Comparison of ENCODE assay signal across 31 cellular contexts in genomic region chr6:1515280-1515679, GRCh38.
"Had no signal": no experiment of that assay in that cellular context is flagged by ENCODE, and none has a peak within 500 bp of the region (broad histone marks: within the 10 kb centered on the region; RNA-seq: fewer than 3 reads in every experiment).

No MANE protein-coding gene starts in this region.

- H3K27ac Mint-ChIP-seq: activated naive CD4-positive, alpha-beta T cell treated with anti-CD3 and anti-CD28 coated beads for 36 hours; activated naive CD8-positive, alpha-beta T cell treated with anti-CD3 and anti-CD28 coated beads for 36 hours; activated T-helper 1 cell treated with anti-CD3 and anti-CD28 coated beads, Interleukin-12 subunit alpha, Interleukin-12 subunit beta, Interleukin-2, Interleukin-4 antibody, amounts not matched to agents 30 ng/mL and 10 ng/mL and 1 ng/mL, durations not matched to agents 14 hours and 24 hours and 36 hours; natural killer cell; stimulated activated memory B cell treated with anti-CD40 and anti-IgM and Interleukin-4, amounts not matched to agents 10 μg/mL and 1 μg/mL and 100 μg/mL, for 72 hours; type B pancreatic cell had no signal

- H3K4me3 Mint-ChIP-seq: activated naive CD4-positive, alpha-beta T cell treated with anti-CD3 and anti-CD28 coated beads for 36 hours; activated naive CD8-positive, alpha-beta T cell treated with anti-CD3 and anti-CD28 coated beads for 36 hours; activated T-helper 1 cell treated with anti-CD3 and anti-CD28 coated beads, Interleukin-12 subunit alpha, Interleukin-12 subunit beta, Interleukin-2, Interleukin-4 antibody, amounts not matched to agents 30 ng/mL and 10 ng/mL and 1 ng/mL, durations not matched to agents 14 hours and 24 hours and 36 hours; natural killer cell; stimulated activated memory B cell treated with anti-CD40 and anti-IgM and Interleukin-4, amounts not matched to agents 10 μg/mL and 1 μg/mL and 100 μg/mL, for 72 hours; stimulated activated naive CD8-positive, alpha-beta T cell treated with anti-CD3 and anti-CD28 coated beads, Interleukin-15, amount 100 ng/mL, for 72 hours; type B pancreatic cell had no signal

- H3K36me3 ChIP-seq: adrenal gland, left lung, lower lobe of right lung, pancreas, prostate gland, uterus, WERI-Rb-1 had no signal

- H3K27ac ChIP-seq: adrenal gland, body of pancreas, left lung, lower lobe of right lung, pancreas, prostate gland, uterus, WERI-Rb-1 had no signal

- H3K36me3 Mint-ChIP-seq: activated naive CD8-positive, alpha-beta T cell treated with anti-CD3 and anti-CD28 coated beads for 36 hours; natural killer cell; stimulated activated memory B cell treated with anti-CD40 and anti-IgM and Interleukin-4, amounts not matched to agents 10 μg/mL and 1 μg/mL and 100 μg/mL, for 72 hours; type B pancreatic cell had no signal

- H3K4me1 ChIP-seq: adrenal gland, body of pancreas, left lung, lower lobe of right lung, pancreas, prostate gland, uterus had no signal

- ATAC-seq: activated CD4-positive, CD25-positive, alpha-beta regulatory T cell treated with anti-CD3 and anti-CD28 coated beads, Interleukin-2, amount 50 U/mL, for 24 hours; body of pancreas; left lung; lower lobe of right lung; natural killer cell; pancreas; stimulated activated memory B cell treated with anti-CD40 and anti-IgM and Interleukin-4, amounts not matched to agents 10 μg/mL and 1 μg/mL and 100 μg/mL, for 72 hours; stimulated activated naive CD8-positive, alpha-beta T cell treated with anti-CD3 and anti-CD28 coated beads, Interleukin-15, amount 100 ng/mL, for 72 hours had no signal

- DNase-seq: activated CD4-positive, alpha-beta T cell treated with anti-CD3 and anti-CD28 coated beads for 48 hours; activated CD4-positive, alpha-beta T cell treated with anti-CD3 and anti-CD28 coated beads, Interleukin-2, amount 50 U/mL, for 48 hours; activated CD8-positive, alpha-beta memory T cell treated with anti-CD3 and anti-CD28 coated beads for 24 hours; activated effector memory CD4-positive, alpha-beta T cell treated with anti-CD3 and anti-CD28 coated beads, Interleukin-2, amount 50 U/mL, for 16 hours; activated naive CD4-positive, alpha-beta T cell treated with anti-CD3 and anti-CD28 coated beads for 36 hours; activated naive CD8-positive, alpha-beta T cell treated with anti-CD3 and anti-CD28 coated beads for 36 hours; activated T-cell treated with anti-CD3 and anti-CD28 coated beads, Interleukin-2, amount 50 U/mL, for 1 hour; adrenal gland; aorta; body of pancreas; effector CD8-positive, alpha-beta T cell; left lung; lower lobe of right lung; mesenchymal stem cell; natural killer cell; pancreas; retina; stimulated activated CD4-positive, alpha-beta T cell treated with anti-CD3 and anti-CD28 coated beads, Interleukin-1b, Interleukin-23, amount 100 ng/mL, for 48 hours; stimulated activated CD4-positive, alpha-beta T cell treated with anti-CD3 and anti-CD28 coated beads, Interleukin-4, amount 100 ng/mL, for 4 hours; stimulated activated CD8-positive, alpha-beta memory T cell treated with anti-CD3 and anti-CD28 coated beads, Interleukin-4, amount 100 ng/mL, for 48 hours; stimulated activated naive CD8-positive, alpha-beta T cell treated with anti-CD3 and anti-CD28 coated beads, Interleukin-15, amount 100 ng/mL, for 72 hours; substantia nigra; T1000; uterus; WERI-Rb-1 had no signal

- H3K27me3 Mint-ChIP-seq: stimulated activated naive CD8-positive, alpha-beta T cell treated with anti-CD3 and anti-CD28 coated beads, Interleukin-15, amount 100 ng/mL, for 72 hours; type B pancreatic cell had no signal

- H3K4me3 ChIP-seq: adrenal gland, body of pancreas, left lung, lower lobe of right lung, pancreas, prostate gland, smooth muscle cell, uterus had no signal

- H3K4me1 Mint-ChIP-seq: activated naive CD8-positive, alpha-beta T cell treated with anti-CD3 and anti-CD28 coated beads for 36 hours; stimulated activated memory B cell treated with anti-CD40 and anti-IgM and Interleukin-4, amounts not matched to agents 10 μg/mL and 1 μg/mL and 100 μg/mL, for 72 hours; stimulated activated naive CD8-positive, alpha-beta T cell treated with anti-CD3 and anti-CD28 coated beads, Interleukin-15, amount 100 ng/mL, for 72 hours had no signal

- H3K9me3 ChIP-seq: adrenal gland, left lung, lower lobe of right lung, pancreas, prostate gland, uterus had no signal

- H3K27me3 ChIP-seq: adrenal gland, body of pancreas, left lung, uterus had no signal

- H3K9me3 Mint-ChIP-seq: activated naive CD8-positive, alpha-beta T cell treated with anti-CD3 and anti-CD28 coated beads for 36 hours; activated T-helper 1 cell treated with anti-CD3 and anti-CD28 coated beads, Interleukin-12 subunit alpha, Interleukin-12 subunit beta, Interleukin-2, Interleukin-4 antibody, amounts not matched to agents 30 ng/mL and 10 ng/mL and 1 ng/mL, durations not matched to agents 14 hours and 24 hours and 36 hours; type B pancreatic cell had no signal
